Comparison of ENCODE assay signal across 1 cellular context in genomic region chr6:104986625-104987024, GRCh38.
TF ChIP-seq lines count a peak whose summit lies in the region.

No MANE protein-coding gene starts in this region.

TF ChIP-seq in HepG2, 621 proteins besides CTCF, POLR2A, EP300 and RAD21:
- TF ChIP-seq, protein P1, sequence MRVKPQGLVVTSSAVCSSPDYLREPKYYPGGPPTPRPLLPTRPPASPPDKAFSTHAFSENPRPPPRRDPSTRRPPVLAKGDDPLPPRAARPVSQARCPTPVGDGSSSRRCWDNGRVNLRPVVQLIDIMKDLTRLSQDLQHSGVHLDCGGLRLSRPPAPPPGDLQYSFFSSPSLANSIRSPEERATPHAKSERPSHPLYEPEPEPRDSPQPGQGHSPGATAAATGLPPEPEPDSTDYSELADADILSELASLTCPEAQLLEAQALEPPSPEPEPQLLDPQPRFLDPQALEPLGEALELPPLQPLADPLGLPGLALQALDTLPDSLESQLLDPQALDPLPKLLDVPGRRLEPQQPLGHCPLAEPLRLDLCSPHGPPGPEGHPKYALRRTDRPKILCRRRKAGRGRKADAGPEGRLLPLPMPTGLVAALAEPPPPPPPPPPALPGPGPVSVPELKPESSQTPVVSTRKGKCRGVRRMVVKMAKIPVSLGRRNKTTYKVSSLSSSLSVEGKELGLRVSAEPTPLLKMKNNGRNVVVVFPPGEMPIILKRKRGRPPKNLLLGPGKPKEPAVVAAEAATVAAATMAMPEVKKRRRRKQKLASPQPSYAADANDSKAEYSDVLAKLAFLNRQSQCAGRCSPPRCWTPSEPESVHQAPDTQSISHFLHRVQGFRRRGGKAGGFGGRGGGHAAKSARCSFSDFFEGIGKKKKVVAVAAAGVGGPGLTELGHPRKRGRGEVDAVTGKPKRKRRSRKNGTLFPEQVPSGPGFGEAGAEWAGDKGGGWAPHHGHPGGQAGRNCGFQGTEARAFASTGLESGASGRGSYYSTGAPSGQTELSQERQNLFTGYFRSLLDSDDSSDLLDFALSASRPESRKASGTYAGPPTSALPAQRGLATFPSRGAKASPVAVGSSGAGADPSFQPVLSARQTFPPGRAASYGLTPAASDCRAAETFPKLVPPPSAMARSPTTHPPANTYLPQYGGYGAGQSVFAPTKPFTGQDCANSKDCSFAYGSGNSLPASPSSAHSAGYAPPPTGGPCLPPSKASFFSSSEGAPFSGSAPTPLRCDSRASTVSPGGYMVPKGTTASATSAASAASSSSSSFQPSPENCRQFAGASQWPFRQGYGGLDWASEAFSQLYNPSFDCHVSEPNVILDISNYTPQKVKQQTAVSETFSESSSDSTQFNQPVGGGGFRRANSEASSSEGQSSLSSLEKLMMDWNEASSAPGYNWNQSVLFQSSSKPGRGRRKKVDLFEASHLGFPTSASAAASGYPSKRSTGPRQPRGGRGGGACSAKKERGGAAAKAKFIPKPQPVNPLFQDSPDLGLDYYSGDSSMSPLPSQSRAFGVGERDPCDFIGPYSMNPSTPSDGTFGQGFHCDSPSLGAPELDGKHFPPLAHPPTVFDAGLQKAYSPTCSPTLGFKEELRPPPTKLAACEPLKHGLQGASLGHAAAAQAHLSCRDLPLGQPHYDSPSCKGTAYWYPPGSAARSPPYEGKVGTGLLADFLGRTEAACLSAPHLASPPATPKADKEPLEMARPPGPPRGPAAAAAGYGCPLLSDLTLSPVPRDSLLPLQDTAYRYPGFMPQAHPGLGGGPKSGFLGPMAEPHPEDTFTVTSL (CRISPR knock-in tag; IDR thresholded peaks at IDR 0.05; ENCODE audit: borderline replicate concordance), result no peak
- TF ChIP-seq SMAD9 (CRISPR knock-in tag; IDR thresholded peaks at IDR 0.05), result no peak
- no peak for TF ChIP-seq KLF9 (CRISPR knock-in tag; IDR thresholded peaks at IDR 0.05; ENCODE audit: low read depth)
- peak; percentile 91; the same call in 1 of the 2 replicates for TF ChIP-seq ZFAT (CRISPR knock-in tag; conservative IDR thresholded peaks at IDR 0.05)
- no peak for TF ChIP-seq ZFP36L2 (CRISPR knock-in tag; IDR thresholded peaks at IDR 0.05)
- TF ChIP-seq KDM5B (CRISPR knock-in tag; IDR thresholded peaks at IDR 0.05; ENCODE audit: borderline replicate concordance), result no peak
- TF ChIP-seq ZIK1 (CRISPR knock-in tag; IDR thresholded peaks at IDR 0.05; ENCODE audit: borderline replicate concordance, low read depth), result no peak
- no peak for TF ChIP-seq PITX1 (CRISPR knock-in tag; IDR thresholded peaks at IDR 0.05)
- TF ChIP-seq, protein P2, sequence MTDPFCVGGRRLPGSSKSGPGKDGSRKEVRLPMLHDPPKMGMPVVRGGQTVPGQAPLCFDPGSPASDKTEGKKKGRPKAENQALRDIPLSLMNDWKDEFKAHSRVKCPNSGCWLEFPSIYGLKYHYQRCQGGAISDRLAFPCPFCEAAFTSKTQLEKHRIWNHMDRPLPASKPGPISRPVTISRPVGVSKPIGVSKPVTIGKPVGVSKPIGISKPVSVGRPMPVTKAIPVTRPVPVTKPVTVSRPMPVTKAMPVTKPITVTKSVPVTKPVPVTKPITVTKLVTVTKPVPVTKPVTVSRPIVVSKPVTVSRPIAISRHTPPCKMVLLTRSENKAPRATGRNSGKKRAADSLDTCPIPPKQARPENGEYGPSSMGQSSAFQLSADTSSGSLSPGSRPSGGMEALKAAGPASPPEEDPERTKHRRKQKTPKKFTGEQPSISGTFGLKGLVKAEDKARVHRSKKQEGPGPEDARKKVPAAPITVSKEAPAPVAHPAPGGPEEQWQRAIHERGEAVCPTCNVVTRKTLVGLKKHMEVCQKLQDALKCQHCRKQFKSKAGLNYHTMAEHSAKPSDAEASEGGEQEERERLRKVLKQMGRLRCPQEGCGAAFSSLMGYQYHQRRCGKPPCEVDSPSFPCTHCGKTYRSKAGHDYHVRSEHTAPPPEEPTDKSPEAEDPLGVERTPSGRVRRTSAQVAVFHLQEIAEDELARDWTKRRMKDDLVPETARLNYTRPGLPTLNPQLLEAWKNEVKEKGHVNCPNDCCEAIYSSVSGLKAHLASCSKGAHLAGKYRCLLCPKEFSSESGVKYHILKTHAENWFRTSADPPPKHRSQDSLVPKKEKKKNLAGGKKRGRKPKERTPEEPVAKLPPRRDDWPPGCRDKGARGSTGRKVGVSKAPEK (CRISPR knock-in tag; IDR thresholded peaks at IDR 0.05; ENCODE audit: borderline replicate concordance), result no peak
